Comparison of ENCODE assay signal across 8 cellular contexts in the genomic region with DNA sequence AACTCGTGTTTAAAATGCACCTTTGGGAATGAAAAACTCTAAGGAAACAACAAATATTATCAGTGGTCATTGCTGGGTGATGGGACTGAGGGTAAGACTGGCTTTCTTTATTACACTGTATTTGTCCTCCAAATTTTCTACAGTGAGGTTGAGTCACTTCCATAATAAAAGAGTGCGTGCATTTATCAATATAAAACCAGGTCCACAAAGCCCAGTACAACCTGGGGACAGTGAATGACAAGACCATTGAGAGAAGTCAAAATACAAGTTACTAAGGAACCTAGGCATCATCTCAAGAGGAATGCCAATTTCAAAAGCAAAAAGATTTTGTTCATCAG.
A peak's percentile ranks its signal among the peaks of the same experiment; 100 is the strongest.
DNase-seq lines count a peak whose midpoint lies in the region; ATAC-seq, FAIRE-seq and TF ChIP-seq lines count a peak whose summit lies in the region.

No MANE protein-coding gene starts in this region.

- H3K9ac ChIP-seq in astrocyte (ENCODE audit: low read length) (peak overlapping the region; percentile 92), mesenchymal stem cell (ENCODE audit: low read length) (peak overlapping the region; percentile 93)

- ATAC-seq in HG02759 (IDR thresholded peaks at IDR 0.05; ENCODE audit: unreplicated experiment) (peak; percentile 11), GM18873 (IDR thresholded peaks at IDR 0.05; ENCODE audit: low FRiP score, unreplicated experiment) (no peak)

- no peak overlapping the region for H3K14ac ChIP-seq in mesenchymal stem cell (ENCODE audit: low read length in 2 of 2)

- no peak overlapping the region for H2BK120ac ChIP-seq in mesenchymal stem cell (ENCODE audit: low read depth, low read length)

- H3K9me3 Mint-ChIP-seq in astrocyte (ENCODE audit: unreplicated experiment) = no peaks in the 10 kb centered on the region

- no peak for TF ChIP-seq CTCF in AG10803 (conservative IDR thresholded peaks at IDR 0.05; ENCODE audit: low read length)
- no peak for TF ChIP-seq CTCF in astrocyte (IDR thresholded peaks at IDR 0.05; ENCODE audit: insufficient read depth, low read depth, low read length)
- no peak for TF ChIP-seq CTCF in coronary artery (IDR thresholded peaks at IDR 0.05)

- H3K9me3 ChIP-seq in astrocyte (ENCODE audit: insufficient read depth, low read depth, low read length) = no peaks in the 10 kb centered on the region
- no peaks in the 10 kb centered on the region for H3K9me3 ChIP-seq in mesenchymal stem cell (ENCODE audit: control insufficient read depth, low read length)

- H4K91ac ChIP-seq in mesenchymal stem cell (ENCODE audit: low read length) = no peak overlapping the region

- H3K27me3 Mint-ChIP-seq in astrocyte (ENCODE audit: low read depth, unreplicated experiment) = no peaks in the 10 kb centered on the region

- WGBS in mesenchymal stem cell = 0% methylated on average over 1 of the region's 2 CpGs

- H3K4me3 ChIP-seq in AG10803 (ENCODE audit: low read length) = peak overlapping the region; percentile 64
- H3K4me3 ChIP-seq in astrocyte (ENCODE audit: insufficient read depth, low read depth, low read length) = peak overlapping the region; percentile 79
- peak overlapping the region in 1 of 2 experiments; percentile 89 for H3K4me3 ChIP-seq in mesenchymal stem cell (ENCODE audit: insufficient read depth in 1 of 2, low read depth in 1 of 2, low read length in 2 of 2)
- H3K4me3 ChIP-seq in coronary artery = no peak overlapping the region

- H3K4me1 Mint-ChIP-seq in astrocyte (ENCODE audit: low read depth, unreplicated experiment) = no peaks in the 10 kb centered on the region

- H2AFZ ChIP-seq in astrocyte (ENCODE audit: low read depth, low read length) (no peak overlapping the region), mesenchymal stem cell (ENCODE audit: low read depth, low read length) (no peak overlapping the region)

- H3K4ac ChIP-seq in mesenchymal stem cell (ENCODE audit: low read depth in 1 of 2, low read length in 2 of 2) = no peak overlapping the region

- H3K27ac ChIP-seq in astrocyte (ENCODE audit: low read depth, low read length) (no peak overlapping the region), mesenchymal stem cell (ENCODE audit: low read length, poor library complexity, severe bottlenecking) (no peak overlapping the region), coronary artery (peak overlapping the region in 1 of 2 donors; percentile 88)

- H3K4me1 ChIP-seq in astrocyte (ENCODE audit: insufficient read depth, low read length) = no peaks in the 10 kb centered on the region
- peaks cover 3% of the 10 kb centered on the region for H3K4me1 ChIP-seq in mesenchymal stem cell (ENCODE audit: control insufficient read depth, insufficient read depth, low read depth, low read length)

- FAIRE-seq in astrocyte (lab: Jason Lieb, UNC) = peak; percentile 86

- no peak overlapping the region for H2BK5ac ChIP-seq in mesenchymal stem cell (ENCODE audit: low read depth, low read length, poor library complexity, severe bottlenecking)

- H4K8ac ChIP-seq in mesenchymal stem cell (ENCODE audit: low read length) = no peak overlapping the region

- H3K27me3 ChIP-seq in astrocyte (ENCODE audit: insufficient read depth, low read length) = no peaks in the 10 kb centered on the region
- H3K27me3 ChIP-seq in mesenchymal stem cell (ENCODE audit: control insufficient read depth in 1 of 2, insufficient read depth in 1 of 2, low read length in 2 of 2) = peaks cover 0 to 48% of the 10 kb centered on the region in 2 experiments

- H3K36me3 ChIP-seq in astrocyte (ENCODE audit: insufficient read depth, low read length) = no peaks in the 10 kb centered on the region
- H3K36me3 ChIP-seq in mesenchymal stem cell (ENCODE audit: control insufficient read depth in 1 of 2, insufficient read depth in 2 of 2, low read depth in 1 of 2, low read length in 2 of 2) = no peaks in the 10 kb centered on the region

- H4K20me1 ChIP-seq in astrocyte (ENCODE audit: insufficient read depth, low read length) = no peaks in the 10 kb centered on the region

- peak overlapping the region; percentile 87 for H3K4me2 ChIP-seq in astrocyte (ENCODE audit: low read length)
- H3K4me2 ChIP-seq in mesenchymal stem cell (ENCODE audit: low read length, poor library complexity, severe bottlenecking) = peak overlapping the region; percentile 28

- H3K4me3 Mint-ChIP-seq in astrocyte (ENCODE audit: unreplicated experiment) = peak overlapping the region; percentile 92

- no peaks in the 10 kb centered on the region for H3K79me2 ChIP-seq in astrocyte (ENCODE audit: insufficient read depth, low read length)

- H2BK12ac ChIP-seq in mesenchymal stem cell (ENCODE audit: low read length in 2 of 2) = no peak overlapping the region

- H3K27ac Mint-ChIP-seq in astrocyte (ENCODE audit: unreplicated experiment) = peak overlapping the region; percentile 100

- no peak overlapping the region for H3K18ac ChIP-seq in mesenchymal stem cell (ENCODE audit: low read depth in 1 of 2, low read length in 2 of 2)

- H2AK5ac ChIP-seq in mesenchymal stem cell (ENCODE audit: low read length, severe bottlenecking) = no peak overlapping the region

- H3K36me3 Mint-ChIP-seq in astrocyte (ENCODE audit: low read depth, unreplicated experiment) = no peaks in the 10 kb centered on the region

- H3K79me1 ChIP-seq in mesenchymal stem cell (replicated peaks; ENCODE audit: low read length, poor library complexity, severe bottlenecking) = no peaks in the 10 kb centered on the region

- H3K23ac ChIP-seq in mesenchymal stem cell (ENCODE audit: low read length in 2 of 2) = no peak overlapping the region

- DNase-seq in AG10803 (ENCODE audit: low read depth) (no peak), astrocyte (ENCODE audit: low read depth) (peak; percentile 61), mesenchymal stem cell (no peak), coronary artery (ENCODE audit: low spot score) (no peak), cerebellar nuclear complex (lab: John Stamatoyannopoulos, UW) (no peak), H4 (ENCODE audit: low spot score) (no peak)

- no peak overlapping the region for H2BK15ac ChIP-seq in mesenchymal stem cell (ENCODE audit: low read depth, poor library complexity, severe bottlenecking)
